In the genomic region with DNA sequence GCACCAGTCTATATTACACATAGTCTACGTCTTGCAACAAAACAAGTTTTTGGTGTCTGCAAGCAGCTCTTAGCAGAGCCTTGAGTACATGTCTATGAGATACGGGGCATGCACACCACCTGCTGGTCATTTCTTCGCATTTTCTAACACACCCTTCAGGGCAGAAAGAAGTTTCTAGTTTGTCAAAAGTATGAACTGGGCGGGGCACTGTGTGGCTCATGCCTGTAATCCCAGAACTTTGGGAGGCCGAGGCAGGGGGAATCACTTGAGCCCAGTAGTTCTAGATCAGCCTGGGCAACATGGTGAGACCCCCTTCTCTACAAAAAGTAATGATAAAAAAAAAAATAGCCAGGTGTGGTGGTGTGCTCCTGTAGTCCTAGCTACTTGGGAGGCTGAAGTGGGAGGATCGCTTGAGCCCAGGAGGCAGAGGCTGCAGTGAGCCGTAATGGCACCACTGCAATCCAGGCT, we compare ENCODE assay signal across 2 cellular contexts.
TF ChIP-seq lines count a peak whose summit lies in the region.

No MANE protein-coding gene starts in this region.

TF ChIP-seq in HEK293, 187 proteins besides CTCF, POLR2A, EP300 and RAD21 (continued from another document):
- TF ChIP-seq PRDM4 (tag by site-specific recombination; IDR thresholded peaks at IDR 0.05) (peak; percentile 96), KLF9 (tag by site-specific recombination; IDR thresholded peaks at IDR 0.05; ENCODE audit: low read depth) (peak; percentile 40; the same call in 1 of the 2 replicates), ZSCAN30 (tag by site-specific recombination; IDR thresholded peaks at IDR 0.05) (0 out of 2 replicates have a peak, but pooled peaks have one; percentile 13), ZBTB48 (tag by site-specific recombination; IDR thresholded peaks at IDR 0.05) (no peak), YY2 (tag by site-specific recombination; IDR thresholded peaks at IDR 0.05) (no peak), ZNF654 (tag by site-specific recombination; IDR thresholded peaks at IDR 0.05; ENCODE audit: low read depth) (peak; percentile 84)
- TF ChIP-seq, protein P1, sequence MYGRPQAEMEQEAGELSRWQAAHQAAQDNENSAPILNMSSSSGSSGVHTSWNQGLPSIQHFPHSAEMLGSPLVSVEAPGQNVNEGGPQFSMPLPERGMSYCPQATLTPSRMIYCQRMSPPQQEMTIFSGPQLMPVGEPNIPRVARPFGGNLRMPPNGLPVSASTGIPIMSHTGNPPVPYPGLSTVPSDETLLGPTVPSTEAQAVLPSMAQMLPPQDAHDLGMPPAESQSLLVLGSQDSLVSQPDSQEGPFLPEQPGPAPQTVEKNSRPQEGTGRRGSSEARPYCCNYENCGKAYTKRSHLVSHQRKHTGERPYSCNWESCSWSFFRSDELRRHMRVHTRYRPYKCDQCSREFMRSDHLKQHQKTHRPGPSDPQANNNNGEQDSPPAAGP (tag by site-specific recombination; IDR thresholded peaks at IDR 0.05), result 0 out of 2 replicates have a peak, but pooled peaks have one; percentile 21

TF ChIP-seq in K562, 482 proteins besides CTCF, POLR2A, EP300 and RAD21 (continued from another document and continues in another):
- TF ChIP-seq, protein P2, sequence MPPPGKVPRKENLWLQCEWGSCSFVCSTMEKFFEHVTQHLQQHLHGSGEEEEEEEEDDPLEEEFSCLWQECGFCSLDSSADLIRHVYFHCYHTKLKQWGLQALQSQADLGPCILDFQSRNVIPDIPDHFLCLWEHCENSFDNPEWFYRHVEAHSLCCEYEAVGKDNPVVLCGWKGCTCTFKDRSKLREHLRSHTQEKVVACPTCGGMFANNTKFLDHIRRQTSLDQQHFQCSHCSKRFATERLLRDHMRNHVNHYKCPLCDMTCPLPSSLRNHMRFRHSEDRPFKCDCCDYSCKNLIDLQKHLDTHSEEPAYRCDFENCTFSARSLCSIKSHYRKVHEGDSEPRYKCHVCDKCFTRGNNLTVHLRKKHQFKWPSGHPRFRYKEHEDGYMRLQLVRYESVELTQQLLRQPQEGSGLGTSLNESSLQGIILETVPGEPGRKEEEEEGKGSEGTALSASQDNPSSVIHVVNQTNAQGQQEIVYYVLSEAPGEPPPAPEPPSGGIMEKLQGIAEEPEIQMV (tag; conservative IDR thresholded peaks at IDR 0.05; ENCODE audit: low read depth), result no peak
- TF ChIP-seq FOXA1 (IDR thresholded peaks at IDR 0.05; ENCODE audit: borderline replicate concordance) (no peak), HMGN3 (IDR thresholded peaks at IDR 0.05; ENCODE audit: borderline replicate concordance, extremely low read depth, insufficient read length, low read depth, low read length) (no peak), PHB (CRISPR knock-in tag; IDR thresholded peaks at IDR 0.05) (no peak), KLF13 (tag; IDR thresholded peaks at IDR 0.05; ENCODE audit: borderline replicate concordance, low read depth) (no peak), SMAD4 (CRISPR knock-in tag; conservative IDR thresholded peaks at IDR 0.05) (0 out of 2 replicates have a peak, but pooled peaks have one; percentile 27), SMARCC2 (IDR thresholded peaks at IDR 0.05; ENCODE audit: low read depth) (no peak), MECOM (CRISPR knock-in tag; IDR thresholded peaks at IDR 0.05) (peak; percentile 6; the same call in 1 of the 2 replicates), ZNF124 (CRISPR knock-in tag; IDR thresholded peaks at IDR 0.05) (no peak), SMC3 (conservative IDR thresholded peaks at IDR 0.05; ENCODE audit: insufficient read depth, low read depth, low read length) (peak; percentile 95), FOXK2 (conservative IDR thresholded peaks at IDR 0.05 in 1 of 2, IDR thresholded peaks at IDR 0.05 in 1 of 2; ENCODE audit: low read depth in 2 of 2) (peak in 1 of 2 experiments; percentile 10; a peak in 2 of 4 replicates), GABPA (tag; conservative IDR thresholded peaks at IDR 0.05; ENCODE audit: low read depth) (no peak), EGR1 (conservative IDR thresholded peaks at IDR 0.05) (no peak; the same call in 1 of the 2 replicates), CHD1 (IDR thresholded peaks at IDR 0.05; ENCODE audit: low read length) (no peak), RFX7 (CRISPR knock-in tag; IDR thresholded peaks at IDR 0.05) (no peak), TGIF2 (CRISPR knock-in tag; IDR thresholded peaks at IDR 0.05) (no peak), ZHX1 (conservative IDR thresholded peaks at IDR 0.05; ENCODE audit: low read length) (no peak), TFAP4 (CRISPR knock-in tag; IDR thresholded peaks at IDR 0.05; ENCODE audit: borderline replicate concordance) (peak; percentile 29; the same call in 1 of the 2 replicates), MTA3 (IDR thresholded peaks at IDR 0.05; ENCODE audit: borderline replicate concordance) (0 out of 2 replicates have a peak, but pooled peaks have one; percentile 31), DIDO1 (tag; IDR thresholded peaks at IDR 0.05; ENCODE audit: low read depth) (no peak), ZKSCAN1 (IDR thresholded peaks at IDR 0.05; ENCODE audit: low read depth, low read length) (no peak), CHAMP1 (IDR thresholded peaks at IDR 0.05) (peak; percentile 67; the same call in 1 of the 2 replicates), CREB1 (IDR thresholded peaks at IDR 0.05) (0 out of 2 replicates have a peak, but pooled peaks have one; percentile 19), CREB1 (CRISPR knock-in tag; IDR thresholded peaks at IDR 0.05) (no peak), THRB (CRISPR knock-in tag; conservative IDR thresholded peaks at IDR 0.05) (0 out of 2 replicates have a peak, but pooled peaks have one; percentile 74)
- TF ChIP-seq, protein P3, sequence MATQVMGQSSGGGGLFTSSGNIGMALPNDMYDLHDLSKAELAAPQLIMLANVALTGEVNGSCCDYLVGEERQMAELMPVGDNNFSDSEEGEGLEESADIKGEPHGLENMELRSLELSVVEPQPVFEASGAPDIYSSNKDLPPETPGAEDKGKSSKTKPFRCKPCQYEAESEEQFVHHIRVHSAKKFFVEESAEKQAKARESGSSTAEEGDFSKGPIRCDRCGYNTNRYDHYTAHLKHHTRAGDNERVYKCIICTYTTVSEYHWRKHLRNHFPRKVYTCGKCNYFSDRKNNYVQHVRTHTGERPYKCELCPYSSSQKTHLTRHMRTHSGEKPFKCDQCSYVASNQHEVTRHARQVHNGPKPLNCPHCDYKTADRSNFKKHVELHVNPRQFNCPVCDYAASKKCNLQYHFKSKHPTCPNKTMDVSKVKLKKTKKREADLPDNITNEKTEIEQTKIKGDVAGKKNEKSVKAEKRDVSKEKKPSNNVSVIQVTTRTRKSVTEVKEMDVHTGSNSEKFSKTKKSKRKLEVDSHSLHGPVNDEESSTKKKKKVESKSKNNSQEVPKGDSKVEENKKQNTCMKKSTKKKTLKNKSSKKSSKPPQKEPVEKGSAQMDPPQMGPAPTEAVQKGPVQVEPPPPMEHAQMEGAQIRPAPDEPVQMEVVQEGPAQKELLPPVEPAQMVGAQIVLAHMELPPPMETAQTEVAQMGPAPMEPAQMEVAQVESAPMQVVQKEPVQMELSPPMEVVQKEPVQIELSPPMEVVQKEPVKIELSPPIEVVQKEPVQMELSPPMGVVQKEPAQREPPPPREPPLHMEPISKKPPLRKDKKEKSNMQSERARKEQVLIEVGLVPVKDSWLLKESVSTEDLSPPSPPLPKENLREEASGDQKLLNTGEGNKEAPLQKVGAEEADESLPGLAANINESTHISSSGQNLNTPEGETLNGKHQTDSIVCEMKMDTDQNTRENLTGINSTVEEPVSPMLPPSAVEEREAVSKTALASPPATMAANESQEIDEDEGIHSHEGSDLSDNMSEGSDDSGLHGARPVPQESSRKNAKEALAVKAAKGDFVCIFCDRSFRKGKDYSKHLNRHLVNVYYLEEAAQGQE (CRISPR knock-in tag; IDR thresholded peaks at IDR 0.05; ENCODE audit: low read depth), result 0 out of 2 replicates have a peak, but pooled peaks have one; percentile 12
- TF ChIP-seq, protein P4, sequence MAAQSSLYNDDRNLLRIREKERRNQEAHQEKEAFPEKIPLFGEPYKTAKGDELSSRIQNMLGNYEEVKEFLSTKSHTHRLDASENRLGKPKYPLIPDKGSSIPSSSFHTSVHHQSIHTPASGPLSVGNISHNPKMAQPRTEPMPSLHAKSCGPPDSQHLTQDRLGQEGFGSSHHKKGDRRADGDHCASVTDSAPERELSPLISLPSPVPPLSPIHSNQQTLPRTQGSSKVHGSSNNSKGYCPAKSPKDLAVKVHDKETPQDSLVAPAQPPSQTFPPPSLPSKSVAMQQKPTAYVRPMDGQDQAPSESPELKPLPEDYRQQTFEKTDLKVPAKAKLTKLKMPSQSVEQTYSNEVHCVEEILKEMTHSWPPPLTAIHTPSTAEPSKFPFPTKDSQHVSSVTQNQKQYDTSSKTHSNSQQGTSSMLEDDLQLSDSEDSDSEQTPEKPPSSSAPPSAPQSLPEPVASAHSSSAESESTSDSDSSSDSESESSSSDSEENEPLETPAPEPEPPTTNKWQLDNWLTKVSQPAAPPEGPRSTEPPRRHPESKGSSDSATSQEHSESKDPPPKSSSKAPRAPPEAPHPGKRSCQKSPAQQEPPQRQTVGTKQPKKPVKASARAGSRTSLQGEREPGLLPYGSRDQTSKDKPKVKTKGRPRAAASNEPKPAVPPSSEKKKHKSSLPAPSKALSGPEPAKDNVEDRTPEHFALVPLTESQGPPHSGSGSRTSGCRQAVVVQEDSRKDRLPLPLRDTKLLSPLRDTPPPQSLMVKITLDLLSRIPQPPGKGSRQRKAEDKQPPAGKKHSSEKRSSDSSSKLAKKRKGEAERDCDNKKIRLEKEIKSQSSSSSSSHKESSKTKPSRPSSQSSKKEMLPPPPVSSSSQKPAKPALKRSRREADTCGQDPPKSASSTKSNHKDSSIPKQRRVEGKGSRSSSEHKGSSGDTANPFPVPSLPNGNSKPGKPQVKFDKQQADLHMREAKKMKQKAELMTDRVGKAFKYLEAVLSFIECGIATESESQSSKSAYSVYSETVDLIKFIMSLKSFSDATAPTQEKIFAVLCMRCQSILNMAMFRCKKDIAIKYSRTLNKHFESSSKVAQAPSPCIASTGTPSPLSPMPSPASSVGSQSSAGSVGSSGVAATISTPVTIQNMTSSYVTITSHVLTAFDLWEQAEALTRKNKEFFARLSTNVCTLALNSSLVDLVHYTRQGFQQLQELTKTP (IDR thresholded peaks at IDR 0.05; ENCODE audit: low read depth in 1 of 2, partially characterized antibody in 2 of 2), result peak in 1 of 2 experiments; percentile 38
